1 cellular context compared by ENCODE assay signal in the genomic region with DNA sequence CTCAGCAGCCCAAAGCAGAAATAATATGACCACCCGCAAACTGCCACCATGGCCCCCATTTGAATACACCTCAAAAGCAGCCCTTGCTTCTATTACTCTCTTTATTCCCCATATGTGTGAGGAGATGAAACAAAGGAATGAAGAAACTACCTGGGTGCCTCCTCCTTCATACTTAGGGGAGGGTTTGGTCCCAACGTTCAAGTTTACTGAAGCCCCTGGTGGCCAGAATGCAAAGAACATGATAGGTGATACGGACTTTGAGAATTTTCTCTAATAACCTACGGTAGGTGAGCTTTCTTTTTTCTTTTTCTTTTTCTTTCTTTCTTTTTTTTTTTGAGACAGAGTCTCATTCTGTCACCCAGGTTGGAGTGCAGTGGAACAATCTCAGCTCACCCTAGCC.
TF ChIP-seq lines count a peak whose summit lies in the region.

No MANE protein-coding gene starts in this region.

TF ChIP-seq in GM23338, 12 proteins besides CTCF, POLR2A, EP300 and RAD21 (continued from another document):
- TF ChIP-seq, protein P1, sequence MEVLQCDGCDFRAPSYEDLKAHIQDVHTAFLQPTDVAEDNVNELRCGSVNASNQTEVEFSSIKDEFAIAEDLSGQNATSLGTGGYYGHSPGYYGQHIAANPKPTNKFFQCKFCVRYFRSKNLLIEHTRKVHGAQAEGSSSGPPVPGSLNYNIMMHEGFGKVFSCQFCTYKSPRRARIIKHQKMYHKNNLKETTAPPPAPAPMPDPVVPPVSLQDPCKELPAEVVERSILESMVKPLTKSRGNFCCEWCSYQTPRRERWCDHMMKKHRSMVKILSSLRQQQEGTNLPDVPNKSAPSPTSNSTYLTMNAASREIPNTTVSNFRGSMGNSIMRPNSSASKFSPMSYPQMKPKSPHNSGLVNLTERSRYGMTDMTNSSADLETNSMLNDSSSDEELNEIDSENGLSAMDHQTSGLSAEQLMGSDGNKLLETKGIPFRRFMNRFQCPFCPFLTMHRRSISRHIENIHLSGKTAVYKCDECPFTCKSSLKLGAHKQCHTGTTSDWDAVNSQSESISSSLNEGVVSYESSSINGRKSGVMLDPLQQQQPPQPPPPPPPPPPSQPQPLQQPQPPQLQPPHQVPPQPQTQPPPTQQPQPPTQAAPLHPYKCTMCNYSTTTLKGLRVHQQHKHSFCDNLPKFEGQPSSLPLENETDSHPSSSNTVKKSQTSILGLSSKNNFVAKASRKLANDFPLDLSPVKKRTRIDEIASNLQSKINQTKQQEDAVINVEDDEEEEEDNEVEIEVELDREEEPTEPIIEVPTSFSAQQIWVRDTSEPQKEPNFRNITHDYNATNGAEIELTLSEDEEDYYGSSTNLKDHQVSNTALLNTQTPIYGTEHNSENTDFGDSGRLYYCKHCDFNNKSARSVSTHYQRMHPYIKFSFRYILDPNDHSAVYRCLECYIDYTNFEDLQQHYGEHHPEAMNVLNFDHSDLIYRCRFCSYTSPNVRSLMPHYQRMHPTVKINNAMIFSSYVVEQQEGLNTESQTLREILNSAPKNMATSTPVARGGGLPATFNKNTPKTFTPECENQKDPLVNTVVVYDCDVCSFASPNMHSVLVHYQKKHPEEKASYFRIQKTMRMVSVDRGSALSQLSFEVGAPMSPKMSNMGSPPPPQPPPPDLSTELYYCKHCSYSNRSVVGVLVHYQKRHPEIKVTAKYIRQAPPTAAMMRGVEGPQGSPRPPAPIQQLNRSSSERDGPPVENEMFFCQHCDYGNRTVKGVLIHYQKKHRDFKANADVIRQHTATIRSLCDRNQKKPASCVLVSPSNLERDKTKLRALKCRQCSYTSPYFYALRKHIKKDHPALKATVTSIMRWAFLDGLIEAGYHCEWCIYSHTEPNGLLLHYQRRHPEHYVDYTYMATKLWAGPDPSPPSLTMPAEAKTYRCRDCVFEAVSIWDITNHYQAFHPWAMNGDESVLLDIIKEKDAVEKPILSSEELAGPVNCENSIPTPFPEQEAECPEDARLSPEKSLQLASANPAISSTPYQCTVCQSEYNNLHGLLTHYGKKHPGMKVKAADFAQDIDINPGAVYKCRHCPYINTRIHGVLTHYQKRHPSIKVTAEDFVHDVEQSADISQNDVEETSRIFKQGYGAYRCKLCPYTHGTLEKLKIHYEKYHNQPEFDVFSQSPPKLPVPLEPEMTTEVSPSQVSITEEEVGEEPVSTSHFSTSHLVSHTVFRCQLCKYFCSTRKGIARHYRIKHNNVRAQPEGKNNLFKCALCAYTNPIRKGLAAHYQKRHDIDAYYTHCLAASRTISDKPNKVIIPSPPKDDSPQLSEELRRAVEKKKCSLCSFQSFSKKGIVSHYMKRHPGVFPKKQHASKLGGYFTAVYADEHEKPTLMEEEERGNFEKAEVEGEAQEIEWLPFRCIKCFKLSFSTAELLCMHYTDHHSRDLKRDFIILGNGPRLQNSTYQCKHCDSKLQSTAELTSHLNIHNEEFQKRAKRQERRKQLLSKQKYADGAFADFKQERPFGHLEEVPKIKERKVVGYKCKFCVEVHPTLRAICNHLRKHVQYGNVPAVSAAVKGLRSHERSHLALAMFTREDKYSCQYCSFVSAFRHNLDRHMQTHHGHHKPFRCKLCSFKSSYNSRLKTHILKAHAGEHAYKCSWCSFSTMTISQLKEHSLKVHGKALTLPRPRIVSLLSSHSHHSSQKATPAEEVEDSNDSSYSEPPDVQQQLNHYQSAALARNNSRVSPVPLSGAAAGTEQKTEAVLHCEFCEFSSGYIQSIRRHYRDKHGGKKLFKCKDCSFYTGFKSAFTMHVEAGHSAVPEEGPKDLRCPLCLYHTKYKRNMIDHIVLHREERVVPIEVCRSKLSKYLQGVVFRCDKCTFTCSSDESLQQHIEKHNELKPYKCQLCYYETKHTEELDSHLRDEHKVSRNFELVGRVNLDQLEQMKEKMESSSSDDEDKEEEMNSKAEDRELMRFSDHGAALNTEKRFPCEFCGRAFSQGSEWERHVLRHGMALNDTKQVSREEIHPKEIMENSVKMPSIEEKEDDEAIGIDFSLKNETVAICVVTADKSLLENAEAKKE (CRISPR knock-in tag; IDR thresholded peaks at IDR 0.05): no peak
- TF ChIP-seq CREB1 (CRISPR knock-in tag; IDR thresholded peaks at IDR 0.05; ENCODE audit: low read depth) (no peak), JUNB (IDR thresholded peaks at IDR 0.05; ENCODE audit: unreplicated experiment) (no peak)
